27 cellular contexts compared by ENCODE assay signal in the genomic region with DNA sequence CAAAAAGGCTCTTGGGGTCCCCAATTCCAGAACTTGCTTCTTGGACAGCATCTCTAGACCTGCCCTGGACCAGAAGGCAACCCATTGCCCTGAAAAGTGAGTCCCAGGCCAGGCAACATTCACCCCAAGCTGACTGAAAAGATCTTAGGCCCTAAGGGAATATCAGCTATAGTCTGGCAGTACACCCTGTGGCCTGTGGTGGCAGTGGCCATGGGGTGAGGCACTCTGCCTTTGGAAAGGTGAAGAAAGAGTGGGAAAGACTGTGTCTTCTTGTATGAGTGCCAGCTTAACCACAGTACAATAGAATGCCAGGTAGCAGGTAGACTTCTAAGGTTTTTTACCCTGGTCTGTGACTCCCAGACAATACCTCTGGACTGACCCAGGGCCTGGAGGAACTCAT.
"Had no signal": no experiment of that assay in that cellular context is flagged by ENCODE, and none has a peak within 500 bp of the region (broad histone marks: within the 10 kb centered on the region; RNA-seq: fewer than 3 reads in every experiment).

No MANE protein-coding gene starts in this region.

- H3K4me2 ChIP-seq: neural progenitor cell had no signal

- H3K36me3 ChIP-seq: gastroesophageal sphincter, heart right ventricle, sigmoid colon, thoracic aorta, tibial nerve, upper lobe of left lung had no signal

- H3K4me1 Mint-ChIP-seq: naive thymus-derived CD4-positive, alpha-beta T cell; nephron; neural progenitor cell; stimulated activated naive B cell treated with anti-CD40 and anti-IgM and Interleukin-4, amounts not matched to agents 10 μg/mL and 1 μg/mL and 100 μg/mL, for 72 hours had no signal

- H2AFZ ChIP-seq: neural progenitor cell, parathyroid adenoma had no signal

- H3K27ac Mint-ChIP-seq: naive thymus-derived CD4-positive, alpha-beta T cell; nephron; neural progenitor cell; stimulated activated naive B cell treated with anti-CD40 and anti-IgM and Interleukin-4, amounts not matched to agents 10 μg/mL and 1 μg/mL and 100 μg/mL, for 72 hours; stimulated activated naive CD8-positive, alpha-beta T cell treated with anti-CD3 and anti-CD28 coated beads, Interleukin-15, Interleukin-2, amounts not matched to agents 100 ng/mL and 50 ng/mL, for 24 hours had no signal

- H3K4me1 ChIP-seq: gastroesophageal sphincter, heart right ventricle, neural progenitor cell, parathyroid adenoma, psoas muscle, sigmoid colon, tibial nerve, upper lobe of left lung had no signal

- ATAC-seq: esophagus mucosa; gastroesophageal sphincter; heart right ventricle; left lobe of liver; naive thymus-derived CD4-positive, alpha-beta T cell; psoas muscle; right cardiac atrium; stimulated activated naive B cell treated with anti-CD40 and anti-IgM and Interleukin-4, amounts not matched to agents 10 μg/mL and 1 μg/mL and 100 μg/mL, for 72 hours had no signal

- H3K36me3 Mint-ChIP-seq: neural progenitor cell; stimulated activated naive B cell treated with anti-CD40 and anti-IgM and Interleukin-4, amounts not matched to agents 10 μg/mL and 1 μg/mL and 100 μg/mL, for 72 hours had no signal

- H3K79me2 ChIP-seq: parathyroid adenoma had no signal

- H3K27ac ChIP-seq: dorsolateral prefrontal cortex, epithelial cell of prostate, gastroesophageal sphincter, heart right ventricle, neural progenitor cell, parathyroid adenoma, psoas muscle, sigmoid colon, thoracic aorta, tibial nerve, upper lobe of left lung had no signal

- H3K27me3 ChIP-seq: dorsolateral prefrontal cortex, gastroesophageal sphincter, heart right ventricle, neural progenitor cell, sigmoid colon, tibial nerve, upper lobe of left lung had no signal

- H3K9me3 ChIP-seq: psoas muscle, thoracic aorta had no signal

- H3K27me3 Mint-ChIP-seq: naive thymus-derived CD4-positive, alpha-beta T cell; stimulated activated naive B cell treated with anti-CD40 and anti-IgM and Interleukin-4, amounts not matched to agents 10 μg/mL and 1 μg/mL and 100 μg/mL, for 72 hours; stimulated activated naive CD8-positive, alpha-beta T cell treated with anti-CD3 and anti-CD28 coated beads, Interleukin-15, Interleukin-2, amounts not matched to agents 100 ng/mL and 50 ng/mL, for 24 hours had no signal

- H3K4me3 Mint-ChIP-seq: naive thymus-derived CD4-positive, alpha-beta T cell; nephron; neural progenitor cell; stimulated activated naive B cell treated with anti-CD40 and anti-IgM and Interleukin-4, amounts not matched to agents 10 μg/mL and 1 μg/mL and 100 μg/mL, for 72 hours; stimulated activated naive CD8-positive, alpha-beta T cell treated with anti-CD3 and anti-CD28 coated beads, Interleukin-15, Interleukin-2, amounts not matched to agents 100 ng/mL and 50 ng/mL, for 24 hours had no signal

- DNase-seq: cerebellar nuclear complex; dorsolateral prefrontal cortex; effector CD4-positive, alpha-beta T cell; foreskin fibroblast; heart right ventricle; hippocampal formation; kidney; mesenchymal stem cell; midbrain; naive thymus-derived CD4-positive, alpha-beta T cell; psoas muscle; right cardiac atrium; sigmoid colon; stimulated activated CD4-positive, alpha-beta T cell treated with anti-CD3 and anti-CD28 coated beads, Interleukin-4, amount 100 ng/mL, for 4 hours; stimulated activated naive B cell treated with anti-CD40 and anti-IgM and Interleukin-4, amounts not matched to agents 10 μg/mL and 1 μg/mL and 100 μg/mL, for 72 hours; upper lobe of left lung had no signal

- H3K4me3 ChIP-seq: dorsolateral prefrontal cortex, gastroesophageal sphincter, heart right ventricle, lung, neural progenitor cell, psoas muscle, sigmoid colon, thoracic aorta, tibial nerve, upper lobe of left lung had no signal
